ENCODE assay signal across 1 cellular context in the genomic region with DNA sequence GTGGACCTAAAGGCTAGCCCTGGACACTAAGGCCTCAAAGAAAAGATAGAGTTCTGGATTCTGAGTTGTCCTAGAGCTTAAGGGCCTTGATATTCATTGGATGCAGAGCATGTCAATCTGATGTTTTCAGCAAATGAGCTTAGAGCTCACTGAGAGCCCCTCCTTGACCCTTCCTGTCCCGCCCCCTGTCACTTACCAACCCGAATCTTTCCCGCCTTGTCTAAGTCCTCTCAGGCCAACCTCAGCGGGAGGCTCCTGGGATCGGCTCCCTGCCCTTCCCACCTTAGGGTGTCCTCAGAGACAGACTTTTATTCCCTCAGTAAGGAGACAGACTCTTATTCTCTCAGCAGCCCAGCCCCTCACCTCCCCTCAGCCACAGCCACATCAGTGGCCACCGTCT.
A peak's percentile ranks its signal among the peaks of the same experiment; 100 is the strongest.
TF ChIP-seq lines count a peak whose summit lies in the region.

Gene CT47C1, plus strand, starts transcription at position 223 of the 400 bp plus-strand sequence. CDS start 233 bp downstream, outside the sequence.

TF ChIP-seq in GM12878, 131 proteins besides CTCF, POLR2A, EP300 and RAD21:
- TF ChIP-seq, protein P1, sequence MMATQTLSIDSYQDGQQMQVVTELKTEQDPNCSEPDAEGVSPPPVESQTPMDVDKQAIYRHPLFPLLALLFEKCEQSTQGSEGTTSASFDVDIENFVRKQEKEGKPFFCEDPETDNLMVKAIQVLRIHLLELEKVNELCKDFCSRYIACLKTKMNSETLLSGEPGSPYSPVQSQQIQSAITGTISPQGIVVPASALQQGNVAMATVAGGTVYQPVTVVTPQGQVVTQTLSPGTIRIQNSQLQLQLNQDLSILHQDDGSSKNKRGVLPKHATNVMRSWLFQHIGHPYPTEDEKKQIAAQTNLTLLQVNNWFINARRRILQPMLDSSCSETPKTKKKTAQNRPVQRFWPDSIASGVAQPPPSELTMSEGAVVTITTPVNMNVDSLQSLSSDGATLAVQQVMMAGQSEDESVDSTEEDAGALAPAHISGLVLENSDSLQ (IDR thresholded peaks at IDR 0.05), result peak; percentile 46; the same call in 1 of the 2 replicates
- TF ChIP-seq SREBF1 (IDR thresholded peaks at IDR 0.05; ENCODE audit: low read length) (no peak), JUNB (IDR thresholded peaks at IDR 0.05) (no peak)
